ENCODE assay signal across 8 cellular contexts in genomic region chrX:135596495-135596894, GRCh38.
DNase-seq lines count a peak whose midpoint lies in the region; ATAC-seq and TF ChIP-seq lines count a peak whose summit lies in the region.

No MANE protein-coding gene starts in this region.

- no peaks in the 10 kb centered on the region for H3K4me1 ChIP-seq in naive thymus-derived CD4-positive, alpha-beta T cell (ENCODE audit: control insufficient read depth in 2 of 2, insufficient read depth in 2 of 2, low read length in 2 of 2)
- no peaks in the 10 kb centered on the region for H3K4me1 ChIP-seq in aorta (ENCODE audit: control insufficient read depth in 1 of 2, insufficient read depth in 2 of 2, low read length in 2 of 2)

- H3K27ac Mint-ChIP-seq in activated B cell treated with CpG ODN at 0.5 μM for 24 hours: no peak overlapping the region
- no peak overlapping the region for H3K27ac Mint-ChIP-seq in naive thymus-derived CD4-positive, alpha-beta T cell

- peak; percentile 37 for DNase-seq in Right ventricle myocardium superior
- DNase-seq in cardiac septum (ENCODE audit: low spot score): no peak
- DNase-seq in NCI-H128 (lab: John Stamatoyannopoulos, UW; ENCODE audit: unreplicated experiment): peak; percentile 39
- no peak for DNase-seq in activated B cell treated with CpG ODN at 0.5 μM for 24 hours
- DNase-seq in dorsolateral prefrontal cortex: peak in 2 of 10 donors; percentile 4 to 42
- DNase-seq in naive thymus-derived CD4-positive, alpha-beta T cell: peak in 8 of 9 donors; percentile 8 to 44 (median 14)
- peak; percentile 49 to 69 for DNase-seq in aorta

- H3K4me3 Mint-ChIP-seq in activated B cell treated with CpG ODN at 0.5 μM for 24 hours: no peak overlapping the region
- no peak overlapping the region for H3K4me3 Mint-ChIP-seq in naive thymus-derived CD4-positive, alpha-beta T cell

- peaks cover 0 to 33% (median 0%) of the 10 kb centered on the region in 45 donors for H3K27me3 ChIP-seq in dorsolateral prefrontal cortex
- no peaks in the 10 kb centered on the region for H3K27me3 ChIP-seq in naive thymus-derived CD4-positive, alpha-beta T cell (ENCODE audit: control insufficient read depth in 2 of 2, insufficient read depth in 2 of 2, low read length in 2 of 2)
- no peaks in the 10 kb centered on the region for H3K27me3 ChIP-seq in aorta (ENCODE audit: control insufficient read depth in 1 of 2, insufficient read depth in 2 of 2, low read length in 1 of 2)

- no peaks in the 10 kb centered on the region for H3K9me3 Mint-ChIP-seq in activated B cell treated with CpG ODN at 0.5 μM for 24 hours
- no peaks in the 10 kb centered on the region for H3K9me3 Mint-ChIP-seq in naive thymus-derived CD4-positive, alpha-beta T cell

- no peaks in the 10 kb centered on the region for H3K36me3 Mint-ChIP-seq in activated B cell treated with CpG ODN at 0.5 μM for 24 hours (ENCODE audit: low read depth)
- H3K36me3 Mint-ChIP-seq in naive thymus-derived CD4-positive, alpha-beta T cell: no peaks in the 10 kb centered on the region

- POLR2A ChIA-PET in activated B cell treated with CpG ODN at 0.5 μM for 24 hours (lab: Charles Lee): interaction anchor here (0.6 kb wide), 1 partner anchor 15 kb away, joined by 3 read pairs; no protein-coding TSS in a partner anchor
- POLR2A ChIA-PET in naive thymus-derived CD4-positive, alpha-beta T cell (lab: Charles Lee): no interaction called here

- 49 to 51% methylated on average over 18 of the region's 18 CpGs for WGBS in aorta, 2 donors

- no peaks in the 10 kb centered on the region for H3K36me3 ChIP-seq in naive thymus-derived CD4-positive, alpha-beta T cell (ENCODE audit: control insufficient read depth in 2 of 3, insufficient read depth in 3 of 3, low read length in 3 of 3)
- no peaks in the 10 kb centered on the region for H3K36me3 ChIP-seq in aorta (ENCODE audit: control insufficient read depth in 1 of 2, insufficient read depth in 2 of 2, low read length in 1 of 2)

- ATAC-seq in Right ventricle myocardium superior (ENCODE audit: poor library complexity) (no peak), activated B cell treated with CpG ODN at 0.5 μM for 24 hours (ENCODE audit: low read depth) (peak; percentile 42), aorta (ENCODE audit: low FRiP score) (peak; percentile 44), GM21526 (IDR thresholded peaks at IDR 0.05; ENCODE audit: low FRiP score, unreplicated experiment) (no peak)
- ATAC-seq in naive thymus-derived CD4-positive, alpha-beta T cell: peak; percentile 68

- H3K9me3 ChIP-seq in naive thymus-derived CD4-positive, alpha-beta T cell (ENCODE audit: control insufficient read depth in 2 of 3, low read length in 3 of 3): no peaks in the 10 kb centered on the region
- H3K9me3 ChIP-seq in aorta (ENCODE audit: control insufficient read depth, low read length): no peaks in the 10 kb centered on the region

- CTCF ChIA-PET in activated B cell treated with CpG ODN at 0.5 μM for 24 hours (lab: Charles Lee): no interaction called here
- CTCF ChIA-PET in naive thymus-derived CD4-positive, alpha-beta T cell (lab: Charles Lee): interaction anchor here (1.0 kb wide), 1 partner anchor 112 kb away, joined by 4 read pairs; no protein-coding TSS in a partner anchor

- H3K4me1 Mint-ChIP-seq in activated B cell treated with CpG ODN at 0.5 μM for 24 hours: no peaks in the 10 kb centered on the region
- H3K4me1 Mint-ChIP-seq in naive thymus-derived CD4-positive, alpha-beta T cell: peaks cover 0 to 3% (median 0%) of the 10 kb centered on the region in 7 donors

- no peak overlapping the region for H3K27ac ChIP-seq in dorsolateral prefrontal cortex
- no peak overlapping the region for H3K27ac ChIP-seq in naive thymus-derived CD4-positive, alpha-beta T cell (ENCODE audit: low read depth, low read length)
- no peak overlapping the region for H3K27ac ChIP-seq in aorta (ENCODE audit: low read depth in 1 of 2, low read length in 2 of 2)

- no peak overlapping the region for H3K4me3 ChIP-seq in dorsolateral prefrontal cortex
- no peak overlapping the region for H3K4me3 ChIP-seq in naive thymus-derived CD4-positive, alpha-beta T cell (ENCODE audit: low read length)
- no peak overlapping the region for H3K4me3 ChIP-seq in aorta (ENCODE audit: low read length in 2 of 2)

- TF ChIP-seq CTCF in activated B cell treated with CpG ODN at 0.5 μM for 24 hours (IDR thresholded peaks at IDR 0.05) (no peak), dorsolateral prefrontal cortex (IDR thresholded peaks at IDR 0.05 in 54 of 56, conservative IDR thresholded peaks at IDR 0.05 in 2 of 56; ENCODE audit: low read depth in 1 of 56, partially characterized antibody in 56 of 56) (peak in 46 of 56 donors; percentile 15 to 64 (median 37))

- peaks cover 5% of the 10 kb centered on the region for H3K27me3 Mint-ChIP-seq in activated B cell treated with CpG ODN at 0.5 μM for 24 hours
- peaks cover 0 to 19% (median 5%) of the 10 kb centered on the region in 5 donors for H3K27me3 Mint-ChIP-seq in naive thymus-derived CD4-positive, alpha-beta T cell

- intact Hi-C loops in Right ventricle myocardium superior (cut with DNase I) (no loop called here), cardiac septum (cut with DNase I) (no loop called here), activated B cell treated with CpG ODN at 0.5 μM for 24 hours (cut with micrococcal nuclease) (loop anchor here (1.0 to 5.0 kb wide), 2 partner anchors 54 to 112 kb away; no protein-coding TSS in a partner anchor), dorsolateral prefrontal cortex (cut with DNase I) (no loop called here), aorta (cut with DNase I) (loop anchor here in 1 of 2 donors (5.0 kb wide), 1 partner anchor 114 kb away; no protein-coding TSS in a partner anchor)
- intact Hi-C loops in naive thymus-derived CD4-positive, alpha-beta T cell (cut with micrococcal nuclease): loop anchor here (1.0 kb wide), 1 partner anchor 112 kb away; no protein-coding TSS in a partner anchor

Comparison
In these comparisons a context has a peak if more than half of its experiments do, and no peak if none do; other contexts are left out.
1. DNase-seq: peak in Right ventricle myocardium superior (single experiment), NCI-H128 (single experiment), naive thymus-derived CD4-positive, alpha-beta T cell (8 of 9) and aorta (2 of 2); none in cardiac septum (single experiment) and activated B cell treated with CpG ODN at 0.5 μM for 24 hours (single experiment).
2. ATAC-seq: peak in activated B cell treated with CpG ODN at 0.5 μM for 24 hours (single experiment), naive thymus-derived CD4-positive, alpha-beta T cell (single experiment) and aorta (single experiment); none in Right ventricle myocardium superior (single experiment) and GM21526 (single experiment).
3. intact Hi-C loops: an anchor here in activated B cell treated with CpG ODN at 0.5 μM for 24 hours (1.0 to 5.0 kb wide) and naive thymus-derived CD4-positive, alpha-beta T cell (1.0 kb wide); none called in Right ventricle myocardium superior, cardiac septum and dorsolateral prefrontal cortex.